26 cellular contexts compared by ENCODE assay signal in genomic region chr13:27182054-27182453, GRCh38.
"Had no signal": no experiment of that assay in that cellular context is flagged by ENCODE, and none has a peak within 500 bp of the region (broad histone marks: within the 10 kb centered on the region; RNA-seq: fewer than 3 reads in every experiment).

No MANE protein-coding gene starts in this region.

- FAIRE-seq: islet of Langerhans, kidney had no signal

- H3K27ac Mint-ChIP-seq: immature natural killer cell; natural killer cell; progenitor cell of endocrine pancreas; stimulated activated naive B cell treated with anti-CD40 and anti-IgM and Interleukin-4, amounts not matched to agents 10 μg/mL and 1 μg/mL and 100 μg/mL, for 72 hours; stimulated activated naive CD8-positive, alpha-beta T cell treated with anti-CD3 and anti-CD28 coated beads, Interleukin-15, Interleukin-2, amounts not matched to agents 100 ng/mL and 50 ng/mL, for 24 hours; type B pancreatic cell had no signal

- H3K36me3 ChIP-seq: left lung, lower lobe of right lung, ovary, right atrium auricular region, right lobe of liver, tibial nerve, uterus had no signal

- H3K4me3 Mint-ChIP-seq: immature natural killer cell; naive B cell; natural killer cell; stimulated activated naive B cell treated with anti-CD40 and anti-IgM and Interleukin-4, amounts not matched to agents 10 μg/mL and 1 μg/mL and 100 μg/mL, for 72 hours; stimulated activated naive CD8-positive, alpha-beta T cell treated with anti-CD3 and anti-CD28 coated beads, Interleukin-15, Interleukin-2, amounts not matched to agents 100 ng/mL and 50 ng/mL, for 24 hours; type B pancreatic cell had no signal

- H3K4me2 ChIP-seq: hepatocyte had no signal

- H3K79me2 ChIP-seq: hepatocyte had no signal

- H3K27me3 ChIP-seq: hepatocyte, left lung, ovary, right atrium auricular region, right lobe of liver, tibial nerve, uterus had no signal

- H2AFZ ChIP-seq: hepatocyte had no signal

- H3K36me3 Mint-ChIP-seq: natural killer cell, type B pancreatic cell had no signal

- H3K4me1 Mint-ChIP-seq: immature natural killer cell, natural killer cell had no signal

- ATAC-seq: left colon; left lung; natural killer cell; stimulated activated naive B cell treated with anti-CD40 and anti-IgM and Interleukin-4, amounts not matched to agents 10 μg/mL and 1 μg/mL and 100 μg/mL, for 72 hours had no signal

- H3K27ac ChIP-seq: hepatocyte, left lung, lower lobe of right lung, ovary, tibial nerve, uterus had no signal

- H3K4me1 ChIP-seq: uterus had no signal

- H3K9me3 Mint-ChIP-seq: immature natural killer cell; natural killer cell; stimulated activated naive B cell treated with anti-CD40 and anti-IgM and Interleukin-4, amounts not matched to agents 10 μg/mL and 1 μg/mL and 100 μg/mL, for 72 hours; stimulated activated naive CD8-positive, alpha-beta T cell treated with anti-CD3 and anti-CD28 coated beads, Interleukin-15, Interleukin-2, amounts not matched to agents 100 ng/mL and 50 ng/mL, for 24 hours; type B pancreatic cell had no signal

- DNase-seq: immature natural killer cell; kidney; left colon; left lung; lower lobe of right lung; mammary epithelial cell; mesenchymal stem cell; naive B cell; natural killer cell; ovary; right lobe of liver; stimulated activated CD4-positive, alpha-beta T cell treated with anti-CD3 and anti-CD28 coated beads, Interleukin-1b, Interleukin-23, amount 100 ng/mL, for 48 hours; stimulated activated CD4-positive, alpha-beta T cell treated with anti-CD3 and anti-CD28 coated beads, Interleukin-2, amount 100 ng/mL, for 48 hours; stimulated activated CD4-positive, alpha-beta T cell treated with anti-CD3 and anti-CD28 coated beads, Interleukin-4, amount 100 ng/mL, for 4 hours; stimulated activated CD8-positive, alpha-beta memory T cell treated with anti-CD3 and anti-CD28 coated beads, Interleukin-4, amount 100 ng/mL, for 48 hours; stimulated activated naive B cell treated with anti-CD40 and anti-IgM and Interleukin-4, amounts not matched to agents 10 μg/mL and 1 μg/mL and 100 μg/mL, for 72 hours; substantia nigra; uterus had no signal

- H3K9me3 ChIP-seq: left lung, lower lobe of right lung, ovary, right atrium auricular region, right lobe of liver, tibial nerve, uterus had no signal

- H3K4me3 ChIP-seq: hepatocyte, left lung, lower lobe of right lung, ovary, right atrium auricular region, smooth muscle cell, tibial nerve, uterus had no signal

- H3K27me3 Mint-ChIP-seq: naive B cell; stimulated activated naive B cell treated with anti-CD40 and anti-IgM and Interleukin-4, amounts not matched to agents 10 μg/mL and 1 μg/mL and 100 μg/mL, for 72 hours had no signal
